27 cellular contexts compared by ENCODE assay signal in genomic region chr4:38135201-38135600, GRCh38.
"Had no signal": no experiment of that assay in that cellular context is flagged by ENCODE, and none has a peak within 500 bp of the region (broad histone marks: within the 10 kb centered on the region; RNA-seq: fewer than 3 reads in every experiment).

No MANE protein-coding gene starts in this region.

- ATAC-seq: left cardiac atrium; left lung; mucosa of descending colon; natural killer cell treated with Interleukin-12 subunit alpha and Interleukin-12 subunit beta and Interleukin-15 and Interleukin-18, amount 100 ng/mL, for 72 hours; psoas muscle; right cardiac atrium; stimulated activated naive B cell treated with anti-CD40 and anti-IgM and Interleukin-4, amounts not matched to agents 10 μg/mL and 1 μg/mL and 100 μg/mL, for 72 hours; upper lobe of right lung had no signal

- H3K9me3 Mint-ChIP-seq: dendritic cell treated with granulocyte-macrophage colony-stimulating factor and Interleukin-4, amounts not matched to agents 40 ng/mL and 50 ng/mL, for 4 days; endodermal cell; mesothelial cell of epicardium; naive B cell; natural killer cell treated with Interleukin-12 subunit alpha and Interleukin-12 subunit beta and Interleukin-15 and Interleukin-18, amount 100 ng/mL, for 72 hours; neural progenitor cell; stimulated activated naive B cell treated with anti-CD40 and anti-IgM and Interleukin-4, amounts not matched to agents 10 μg/mL and 1 μg/mL and 100 μg/mL, for 72 hours; stimulated activated naive CD8-positive, alpha-beta T cell treated with anti-CD3 and anti-CD28 coated beads, Interleukin-15, Interleukin-2, amounts not matched to agents 100 ng/mL and 50 ng/mL, for 24 hours had no signal

- H3K27me3 ChIP-seq: colonic mucosa, esophagus muscularis mucosa, left lung, neural progenitor cell, sigmoid colon, suprapubic skin, transverse colon, upper lobe of right lung, vagina had no signal

- H3K36me3 ChIP-seq: colonic mucosa, neural progenitor cell had no signal

- DNase-seq: colonic mucosa; effector CD8-positive, alpha-beta T cell; endodermal cell; foreskin melanocyte; glutamatergic neuron; kidney; left cardiac atrium; left lung; mesenchymal stem cell; mucosa of descending colon; naive B cell; psoas muscle; right cardiac atrium; sigmoid colon; stimulated activated CD4-positive, alpha-beta T cell treated with anti-CD3 and anti-CD28 coated beads, Interleukin-2, amount 100 ng/mL, for 48 hours; stimulated activated naive B cell treated with anti-CD40 and anti-IgM and Interleukin-4, amounts not matched to agents 10 μg/mL and 1 μg/mL and 100 μg/mL, for 72 hours; transverse colon; upper lobe of right lung had no signal

- H3K27ac Mint-ChIP-seq: dendritic cell treated with granulocyte-macrophage colony-stimulating factor and Interleukin-4, amounts not matched to agents 40 ng/mL and 50 ng/mL, for 4 days; mesothelial cell of epicardium; natural killer cell treated with Interleukin-12 subunit alpha and Interleukin-12 subunit beta and Interleukin-15 and Interleukin-18, amount 100 ng/mL, for 72 hours; stimulated activated naive B cell treated with anti-CD40 and anti-IgM and Interleukin-4, amounts not matched to agents 10 μg/mL and 1 μg/mL and 100 μg/mL, for 72 hours; stimulated activated naive CD8-positive, alpha-beta T cell treated with anti-CD3 and anti-CD28 coated beads, Interleukin-15, Interleukin-2, amounts not matched to agents 100 ng/mL and 50 ng/mL, for 24 hours had no signal

- H3K27ac ChIP-seq: epithelial cell of prostate, esophagus muscularis mucosa, left lung, neural progenitor cell, psoas muscle, suprapubic skin, upper lobe of right lung, vagina had no signal

- H3K4me3 Mint-ChIP-seq: dendritic cell treated with granulocyte-macrophage colony-stimulating factor and Interleukin-4, amounts not matched to agents 40 ng/mL and 50 ng/mL, for 4 days; endodermal cell; mesothelial cell of epicardium; naive B cell; natural killer cell treated with Interleukin-12 subunit alpha and Interleukin-12 subunit beta and Interleukin-15 and Interleukin-18, amount 100 ng/mL, for 72 hours; neural progenitor cell; stimulated activated naive B cell treated with anti-CD40 and anti-IgM and Interleukin-4, amounts not matched to agents 10 μg/mL and 1 μg/mL and 100 μg/mL, for 72 hours; stimulated activated naive CD8-positive, alpha-beta T cell treated with anti-CD3 and anti-CD28 coated beads, Interleukin-15, Interleukin-2, amounts not matched to agents 100 ng/mL and 50 ng/mL, for 24 hours had no signal

- H3K4me3 ChIP-seq: colonic mucosa, esophagus muscularis mucosa, left lung, mucosa of descending colon, neural progenitor cell, psoas muscle, sigmoid colon, suprapubic skin, transverse colon, upper lobe of right lung, vagina had no signal

- H3K27me3 Mint-ChIP-seq: dendritic cell treated with granulocyte-macrophage colony-stimulating factor and Interleukin-4, amounts not matched to agents 40 ng/mL and 50 ng/mL, for 4 days; naive B cell; natural killer cell treated with Interleukin-12 subunit alpha and Interleukin-12 subunit beta and Interleukin-15 and Interleukin-18, amount 100 ng/mL, for 72 hours; stimulated activated naive B cell treated with anti-CD40 and anti-IgM and Interleukin-4, amounts not matched to agents 10 μg/mL and 1 μg/mL and 100 μg/mL, for 72 hours; stimulated activated naive CD8-positive, alpha-beta T cell treated with anti-CD3 and anti-CD28 coated beads, Interleukin-15, Interleukin-2, amounts not matched to agents 100 ng/mL and 50 ng/mL, for 24 hours had no signal
